In genomic region chr7:32536016-32536415, GRCh38 we compare ENCODE assay signal across 15 cellular contexts. TPM values are rescaled to one million over a fixed set of nuclear protein-coding genes. Genes with fewer than 3 reads are reported as not detected.
DNase-seq lines count a peak whose midpoint lies in the region; ATAC-seq lines count a peak whose summit lies in the region.
"Had no signal": no experiment of that assay in that cellular context is flagged by ENCODE, and none has a peak within 500 bp of the region (broad histone marks: within the 10 kb centered on the region; RNA-seq: fewer than 3 reads in every experiment).

No MANE protein-coding gene starts in this region.

- ATAC-seq in GM18868 (IDR thresholded peaks at IDR 0.05; ENCODE audit: unreplicated experiment) (peak; percentile 25), T-helper 17 cell (no peak), naive B cell (ENCODE audit: low read depth in 2 of 2) (no peak), HG02938 (IDR thresholded peaks at IDR 0.05; ENCODE audit: unreplicated experiment) (no peak)

- no peak overlapping the region for H3K4me3 Mint-ChIP-seq in activated naive CD4-positive, alpha-beta T cell treated with anti-CD3 and anti-CD28 coated beads, Interleukin-2, amount 50 U/mL, for 24 hours
- H3K4me3 Mint-ChIP-seq in T-helper 17 cell (no peak overlapping the region), naive B cell (no peak overlapping the region)

- no peaks in the 10 kb centered on the region for H3K9me3 ChIP-seq in T-helper 17 cell (ENCODE audit: control insufficient read depth, low read length, poor library complexity, severe bottlenecking)
- H3K9me3 ChIP-seq: HAP-1 had no signal

- no peaks in the 10 kb centered on the region for H3K9me3 Mint-ChIP-seq in activated naive CD4-positive, alpha-beta T cell treated with anti-CD3 and anti-CD28 coated beads, Interleukin-2, amount 50 U/mL, for 24 hours
- H3K9me3 Mint-ChIP-seq in naive B cell = no peaks in the 10 kb centered on the region

- peaks cover 54% of the 10 kb centered on the region for H3K4me1 Mint-ChIP-seq in activated naive CD4-positive, alpha-beta T cell treated with anti-CD3 and anti-CD28 coated beads, Interleukin-2, amount 50 U/mL, for 24 hours
- H3K4me1 Mint-ChIP-seq in T-helper 17 cell (peaks cover 5% of the 10 kb centered on the region), naive B cell (peaks cover 20 to 28% (median 21%) of the 10 kb centered on the region in 3 donors)

- DNase-seq in activated naive CD4-positive, alpha-beta T cell treated with anti-CD3 and anti-CD28 coated beads, Interleukin-2, amount 50 U/mL, for 16 hours = no peak
- DNase-seq in T-helper 17 cell = no peak
- DNase-seq in naive B cell = no peak
- no peak for DNase-seq in SIG-M5 treated with dmso at 0.1 percent for 504 hours (lab: John Stamatoyannopoulos, UW; ENCODE audit: unreplicated experiment)
- no peak for DNase-seq in DMS79 treated with DMSO at 0.1 percent for 48 hours (lab: John Stamatoyannopoulos, UW)
- DNase-seq: NCI-H1105, NCI-H146, NCI-H2029 treated with DMSO at 0.1 percent for 48 hours, NCI-H2171 treated with DMSO at 0.1 percent for 48 hours, NCI-H526, Right ventricle myocardium superior had no signal

- H3K27me3 Mint-ChIP-seq in activated naive CD4-positive, alpha-beta T cell treated with anti-CD3 and anti-CD28 coated beads, Interleukin-2, amount 50 U/mL, for 24 hours = no peaks in the 10 kb centered on the region
- H3K27me3 Mint-ChIP-seq in T-helper 17 cell (no peaks in the 10 kb centered on the region), naive B cell (no peaks in the 10 kb centered on the region)

- H3K27ac Mint-ChIP-seq in activated naive CD4-positive, alpha-beta T cell treated with anti-CD3 and anti-CD28 coated beads, Interleukin-2, amount 50 U/mL, for 24 hours = peak overlapping the region; percentile 75
- H3K27ac Mint-ChIP-seq in T-helper 17 cell = peak overlapping the region; percentile 24
- peak overlapping the region in 5 of 6 donors; percentile 14 to 82 (median 60) for H3K27ac Mint-ChIP-seq in naive B cell

- H3K36me3 Mint-ChIP-seq in activated naive CD4-positive, alpha-beta T cell treated with anti-CD3 and anti-CD28 coated beads, Interleukin-2, amount 50 U/mL, for 24 hours = peaks cover 2% of the 10 kb centered on the region
- H3K36me3 Mint-ChIP-seq in T-helper 17 cell (ENCODE audit: low read depth) (no peaks in the 10 kb centered on the region), naive B cell (no peaks in the 10 kb centered on the region)

RNA-seq across cellular contexts. Expression of gene AVL9, which starts 40.7 kb away (rescaled TPM):
- 10 to 100 TPM; 26.1 to 28.1 TPM for total RNA-seq in T-helper 17 cell
- 10 to 100 TPM; 10.7 to 19.8 (median 15.8) TPM for polyA plus RNA-seq in naive B cell (ENCODE audit: low read depth in 6 of 6)

RNA-seq across cellular contexts. Expression of gene LSM5, which starts 45.8 kb away (rescaled TPM):
- 10 to 100 TPM; 23.8 to 24.8 TPM for total RNA-seq in T-helper 17 cell
- 100 to 1,000 TPM; 106 to 178 (median 139) TPM for polyA plus RNA-seq in naive B cell (ENCODE audit: low read depth in 6 of 6)

Comparison
In these comparisons a context has a peak if more than half of its experiments do, and no peak if none do; other contexts are left out.
1. H3K27ac Mint-ChIP-seq: peak in every context shown above with its lines; median percentile 75 in activated naive CD4-positive, alpha-beta T cell treated with anti-CD3 and anti-CD28 coated beads, Interleukin-2, amount 50 U/mL, for 24 hours; 60 in naive B cell; 24 in T-helper 17 cell.